ENCODE assay signal across 18 cellular contexts in the genomic region with DNA sequence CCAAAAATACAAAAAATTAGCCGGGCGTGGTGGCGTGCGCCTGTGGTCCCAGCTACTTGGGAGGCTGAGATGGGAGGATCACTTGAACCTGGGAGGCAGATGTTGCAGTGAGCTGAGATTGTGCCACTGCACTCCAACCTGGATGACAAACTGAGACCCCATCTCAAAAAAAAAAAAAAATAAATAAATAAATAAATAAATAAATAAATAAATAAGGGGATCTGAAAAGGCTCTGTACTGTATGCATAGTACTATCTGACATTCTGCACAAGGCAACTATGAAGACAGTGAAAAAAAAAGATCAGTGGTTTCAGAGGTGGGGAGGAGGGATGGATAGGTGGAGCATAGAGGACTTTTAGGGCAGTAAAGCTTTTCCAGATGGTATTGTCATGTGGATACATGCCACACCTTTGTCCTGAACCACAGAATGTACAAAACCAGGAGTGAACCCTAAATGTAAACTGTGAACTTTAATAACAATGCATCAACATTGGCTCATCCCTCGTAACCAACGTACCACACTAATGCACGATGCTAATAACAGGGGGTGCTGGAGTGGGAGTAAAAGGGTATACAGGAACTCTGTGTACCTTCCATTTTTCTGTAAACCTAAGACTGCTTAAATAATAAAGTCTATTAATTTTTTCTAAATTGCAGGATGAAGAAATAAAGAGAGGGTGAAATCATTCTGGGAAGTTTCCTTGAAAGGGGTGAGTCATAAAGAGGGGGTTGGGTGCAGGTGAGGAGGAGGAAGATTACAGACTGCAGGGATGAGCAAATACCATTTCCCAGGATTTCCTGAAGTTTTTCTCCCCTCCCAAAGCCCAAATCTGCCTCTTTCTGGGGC.
DNase-seq lines count a peak whose midpoint lies in the region; ATAC-seq, FAIRE-seq and TF ChIP-seq lines count a peak whose summit lies in the region.
"Had no signal": no experiment of that assay in that cellular context is flagged by ENCODE, and none has a peak within 500 bp of the region (broad histone marks: within the 10 kb centered on the region; RNA-seq: fewer than 3 reads in every experiment).

No MANE protein-coding gene starts in this region.

- TF ChIP-seq CTCF in HepG2 (CRISPR knock-in tag; IDR thresholded peaks at IDR 0.05) (no peak), right lobe of liver (IDR thresholded peaks at IDR 0.05) (no peak), PC-3 (conservative IDR thresholded peaks at IDR 0.05; ENCODE audit: low read depth, low read length) (no peak), fibroblast of mammary gland (conservative IDR thresholded peaks at IDR 0.05; ENCODE audit: control insufficient read depth, insufficient read depth, low read depth, low read length) (no peak)

- no peak overlapping the region for H3K27ac ChIP-seq in HepG2 (ENCODE audit: extremely low read length, insufficient read depth, low read length)
- no peak overlapping the region for H3K27ac ChIP-seq in right lobe of liver
- H3K27ac ChIP-seq in PC-3 (ENCODE audit: low read length), result peak overlapping the region; percentile 36
- H3K27ac ChIP-seq: SJSA1 had no signal

- no peak overlapping the region for H2AFZ ChIP-seq in HepG2 (ENCODE audit: low read length)
- no peak overlapping the region for H2AFZ ChIP-seq in PC-3 (ENCODE audit: low read length)

- H4K20me1 ChIP-seq in HepG2 (ENCODE audit: insufficient read depth, low read length), result no peaks in the 10 kb centered on the region
- no peaks in the 10 kb centered on the region; the same call in 1 of the 2 replicates for H4K20me1 ChIP-seq in PC-3 (ENCODE audit: low read length)

- H3K4me2 ChIP-seq in HepG2 (ENCODE audit: low read depth, low read length), result no peak overlapping the region
- peak overlapping the region; percentile 63 for H3K4me2 ChIP-seq in PC-3 (ENCODE audit: low read length)

- H3K27me3 Mint-ChIP-seq in T-cell, result peaks cover 7 to 15% of the 10 kb centered on the region in 2 donors

- H3F3A ChIP-seq in PC-3 (ENCODE audit: low read length, unreplicated experiment), result no peaks in the 10 kb centered on the region

- H3K36me3 Mint-ChIP-seq in T-cell, result no peaks in the 10 kb centered on the region

- TF ChIP-seq POLR2A in HepG2 (IDR thresholded peaks at IDR 0.05; ENCODE audit: insufficient read depth in 1 of 2, low read depth in 2 of 2, low read length in 2 of 2), result no peak
- TF ChIP-seq POLR2A in right lobe of liver (IDR thresholded peaks at IDR 0.05), result no peak

- no peak overlapping the region for H3K27ac Mint-ChIP-seq in T-cell
- H3K27ac Mint-ChIP-seq: B cell; CD8-positive, alpha-beta memory T cell had no signal

- H3K4me3 Mint-ChIP-seq in T-cell, result no peak overlapping the region
- H3K4me3 Mint-ChIP-seq: B cell; CD8-positive, alpha-beta memory T cell had no signal

- H3K36me3 ChIP-seq in HepG2 (replicated peaks in 1 of 2; ENCODE audit: control insufficient read depth in 1 of 2, insufficient read depth in 2 of 2, low read length in 2 of 2) (no peaks in the 10 kb centered on the region), right lobe of liver (no peaks in the 10 kb centered on the region), PC-3 (ENCODE audit: low read depth, low read length) (no peaks in the 10 kb centered on the region)
- H3K36me3 ChIP-seq: HAP-1, SJSA1 had no signal

- 95% methylated on average over 7 of the region's 7 CpGs for WGBS in HepG2 (ENCODE audit: low lambda C conversion rate)
- 99% methylated on average over 7 of the region's 7 CpGs for WGBS in right lobe of liver (ENCODE audit: insufficient coverage, low coverage, low lambda C conversion rate, missing lambda C conversion rate)

- peaks cover 3 to 12% (median 10%) of the 10 kb centered on the region in 3 donors for H3K4me1 Mint-ChIP-seq in T-cell
- H3K4me1 Mint-ChIP-seq: B cell; CD8-positive, alpha-beta memory T cell had no signal

- BruUV-seq in HepG2 (replicated peaks; lab: Mats Ljungman, UMichigan) (no TSS peak), PC-3 (replicated peaks; lab: Mats Ljungman, UMichigan) (no TSS peak)

- H3K79me2 ChIP-seq in HepG2 (ENCODE audit: insufficient read depth, low read length) (no peaks in the 10 kb centered on the region), PC-3 (ENCODE audit: low read length) (no peaks in the 10 kb centered on the region)

- in situ Hi-C loops in HepG2 (cut with HindIII; ENCODE audit: extremely low pct_ligation_motif_present, low pct_unique_long_range_greater_than_20kb), result loop anchor here (25.0 kb wide), 1 partner anchor 637 kb away; a partner anchor contains a TSS

- DNase-seq in HepG2 (ENCODE audit: low spot score) (no peak), right lobe of liver (no peak), PC-3 (peak; percentile 51), fibroblast of mammary gland (ENCODE audit: low read depth) (peak; percentile 89), T-cell (no peak)
- DNase-seq: CD8-positive, alpha-beta memory T cell; DMS79; NCI-H187; NCI-H226; NCI-H524 treated with DMSO at 0.1 percent for 48 hours; OCI-M1; RPMI8226 had no signal

- H3K9me2 ChIP-seq in PC-3 (replicated peaks; ENCODE audit: low read length), result no peaks in the 10 kb centered on the region

- POLR2A ChIA-PET in HepG2 (lab: Yijun Ruan, JAX) (interaction anchor here (0.7 kb wide), 1 partner anchor 169 kb away, joined by 3 read pairs; no protein-coding TSS in a partner anchor), PC-3 (lab: Charles Lee; ENCODE audit: unreplicated experiment) (no interaction called here), T-cell (lab: Charles Lee) (no interaction called here)

- peaks cover 95% of the 10 kb centered on the region for H3K4me1 ChIP-seq in HepG2 (ENCODE audit: insufficient read depth, low read length)
- peaks cover 0 to 39% (median 19%) of the 10 kb centered on the region in 4 donors for H3K4me1 ChIP-seq in right lobe of liver
- H3K4me1 ChIP-seq in PC-3 (ENCODE audit: insufficient read depth, low read length), result peaks cover 49% of the 10 kb centered on the region
- H3K4me1 ChIP-seq: HAP-1 had no signal

- CTCF ChIA-PET in HepG2 (lab: Yijun Ruan, JAX; ENCODE audit: low intra/inter-chr PET ratio, low total read pairs) (no interaction called here), PC-3 (lab: Charles Lee) (no interaction called here), T-cell (lab: Charles Lee) (no interaction called here)

- ATAC-seq in HepG2, result no peak
- ATAC-seq in right lobe of liver, result no peak
- no peak for ATAC-seq in PC-3
- no peak for ATAC-seq in T-cell (replicated peaks in 1 of 4)
- no peak for ATAC-seq in GM21381 (IDR thresholded peaks at IDR 0.05; ENCODE audit: unreplicated experiment)
- no peak for ATAC-seq in HG03280 (IDR thresholded peaks at IDR 0.05; ENCODE audit: unreplicated experiment)

- no peak for TF ChIP-seq RAD21 in HepG2 (CRISPR knock-in tag; IDR thresholded peaks at IDR 0.05)

- H3K9me3 Mint-ChIP-seq in T-cell, result peaks cover 7 to 9% (median 8%) of the 10 kb centered on the region in 3 donors

- H3K4me3 ChIP-seq in HepG2 (replicated peaks in 1 of 3; ENCODE audit: insufficient read depth in 1 of 3, low read depth in 2 of 3, low read length in 3 of 3), result no peak overlapping the region
- no peak overlapping the region for H3K4me3 ChIP-seq in right lobe of liver
- H3K4me3 ChIP-seq in PC-3 (ENCODE audit: low read length), result no peak overlapping the region
- no peak overlapping the region for H3K4me3 ChIP-seq in fibroblast of mammary gland (ENCODE audit: control insufficient read depth, low read depth, low read length)
- H3K4me3 ChIP-seq: HAP-1, SJSA1 had no signal

- no peaks in the 10 kb centered on the region for H3K27me3 ChIP-seq in HepG2 (ENCODE audit: control insufficient read depth in 1 of 2, insufficient read depth in 2 of 2, low read length in 2 of 2)
- no peaks in the 10 kb centered on the region for H3K27me3 ChIP-seq in right lobe of liver
- no peaks in the 10 kb centered on the region for H3K27me3 ChIP-seq in PC-3 (ENCODE audit: low read length)

- TF ChIP-seq EP300 in HepG2 (IDR thresholded peaks at IDR 0.05; ENCODE audit: low read depth in 2 of 2, low read length in 2 of 2) (peak in 1 of 2 experiments; percentile 41; a peak in 1 of 4 replicates), HepG2 (CRISPR knock-in tag; IDR thresholded peaks at IDR 0.05; ENCODE audit: borderline replicate concordance) (no peak)

- H3K9ac ChIP-seq in HepG2 (ENCODE audit: insufficient read depth, low read depth, low read length) (no peak overlapping the region), PC-3 (ENCODE audit: low read length) (no peak overlapping the region)

- intact Hi-C loops in HepG2 (cut with micrococcal nuclease; ENCODE audit: unreplicated experiment), result loop anchor here (10.0 kb wide), 1 partner anchor 405 kb away; a partner anchor contains a TSS
- intact Hi-C loops in right lobe of liver (cut with DNase I), result no loop called here
- intact Hi-C loops in PC-3 (cut with micrococcal nuclease), result no loop called here

- H3K9me3 ChIP-seq in HepG2 (ENCODE audit: low read length), result peaks cover 6% of the 10 kb centered on the region; the same call in 1 of the 2 replicates
- H3K9me3 ChIP-seq in right lobe of liver, result no peaks in the 10 kb centered on the region
- no peaks in the 10 kb centered on the region for H3K9me3 ChIP-seq in PC-3 (ENCODE audit: low read length)
- H3K9me3 ChIP-seq: HAP-1 had no signal

- FAIRE-seq in HepG2 (lab: Jason Lieb, UNC), result no peak
- FAIRE-seq: D721Med had no signal

TF ChIP-seq in HepG2, 621 proteins besides CTCF, POLR2A, EP300 and RAD21:
- TF ChIP-seq ZNF34 (CRISPR knock-in tag; IDR thresholded peaks at IDR 0.05; ENCODE audit: borderline replicate concordance), result 0 out of 2 replicates have a peak, but pooled peaks have one; percentile 27
- TF ChIP-seq ZFX (CRISPR knock-in tag; IDR thresholded peaks at IDR 0.05; ENCODE audit: low read depth), result 0 out of 2 replicates have a peak, but pooled peaks have one; percentile 4
- no peak for TF ChIP-seq ZNF558 (CRISPR knock-in tag; IDR thresholded peaks at IDR 0.05; ENCODE audit: borderline replicate concordance)
- 0 out of 2 replicates have a peak, but pooled peaks have one; percentile 14 for TF ChIP-seq BCL6 (CRISPR knock-in tag; IDR thresholded peaks at IDR 0.05)
- no peak for TF ChIP-seq SNAI1 (CRISPR knock-in tag; IDR thresholded peaks at IDR 0.05; ENCODE audit: borderline replicate concordance)
- 0 out of 2 replicates have a peak, but pooled peaks have one; percentile 22 for TF ChIP-seq ZNF263 (CRISPR knock-in tag; IDR thresholded peaks at IDR 0.05)
- TF ChIP-seq FOSL1 (CRISPR knock-in tag; IDR thresholded peaks at IDR 0.05; ENCODE audit: borderline replicate concordance), result peak; percentile 21; the same call in 1 of the 2 replicates
- TF ChIP-seq FOSL2 (CRISPR knock-in tag; IDR thresholded peaks at IDR 0.05), result peak; percentile 75
TF ChIP-seq in HepG2: peak in this region for 6.

Comparison
In these comparisons a context has a peak if more than half of its experiments do, and no peak if none do; other contexts are left out.
1. DNase-seq: peak in PC-3 (single experiment) and fibroblast of mammary gland (single experiment); none in HepG2 (single experiment), right lobe of liver (0 of 3) and T-cell (0 of 34).